ENCODE assay signal across 1 cellular context in the genomic region with DNA sequence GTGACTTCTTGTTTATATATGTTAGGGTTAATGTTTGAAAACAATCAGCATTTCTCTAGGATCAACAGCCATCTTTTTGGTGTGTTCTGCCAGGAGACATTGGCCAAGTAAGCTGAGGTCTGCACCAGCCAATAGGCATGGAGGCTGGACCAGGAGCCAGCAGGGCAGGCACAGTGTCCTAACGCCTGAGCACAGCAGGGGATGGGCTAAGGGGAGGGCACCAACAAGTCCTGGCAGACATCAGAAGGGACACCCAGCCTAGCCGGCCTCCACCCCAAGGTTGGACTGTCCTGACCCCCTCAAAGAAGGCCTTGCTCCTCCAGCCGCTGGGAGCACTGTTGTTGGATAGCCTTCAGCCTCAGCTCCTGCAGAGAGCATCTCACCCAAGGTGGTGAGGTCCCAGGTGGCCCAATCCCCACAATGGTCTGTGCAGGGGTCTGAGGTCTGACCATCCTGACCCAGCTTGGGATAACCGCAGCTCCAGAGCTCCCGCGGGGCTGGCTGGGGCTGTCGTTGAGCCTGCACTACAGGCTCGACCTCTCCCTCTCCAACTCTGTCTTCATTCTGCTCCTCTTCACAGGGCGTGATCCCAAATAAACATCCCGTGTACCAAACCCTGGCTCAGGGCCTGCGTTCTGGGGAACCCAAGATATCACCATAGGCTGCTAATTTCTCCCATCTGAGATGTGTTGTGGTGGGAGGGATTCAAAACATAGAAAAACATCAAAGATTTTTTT.
A peak's percentile ranks its signal among the peaks of the same experiment; 100 is the strongest.
TF ChIP-seq lines count a peak whose summit lies in the region.

No MANE protein-coding gene starts in this region.

TF ChIP-seq in HepG2, 621 proteins besides CTCF, POLR2A, EP300 and RAD21:
- TF ChIP-seq, protein P1, sequence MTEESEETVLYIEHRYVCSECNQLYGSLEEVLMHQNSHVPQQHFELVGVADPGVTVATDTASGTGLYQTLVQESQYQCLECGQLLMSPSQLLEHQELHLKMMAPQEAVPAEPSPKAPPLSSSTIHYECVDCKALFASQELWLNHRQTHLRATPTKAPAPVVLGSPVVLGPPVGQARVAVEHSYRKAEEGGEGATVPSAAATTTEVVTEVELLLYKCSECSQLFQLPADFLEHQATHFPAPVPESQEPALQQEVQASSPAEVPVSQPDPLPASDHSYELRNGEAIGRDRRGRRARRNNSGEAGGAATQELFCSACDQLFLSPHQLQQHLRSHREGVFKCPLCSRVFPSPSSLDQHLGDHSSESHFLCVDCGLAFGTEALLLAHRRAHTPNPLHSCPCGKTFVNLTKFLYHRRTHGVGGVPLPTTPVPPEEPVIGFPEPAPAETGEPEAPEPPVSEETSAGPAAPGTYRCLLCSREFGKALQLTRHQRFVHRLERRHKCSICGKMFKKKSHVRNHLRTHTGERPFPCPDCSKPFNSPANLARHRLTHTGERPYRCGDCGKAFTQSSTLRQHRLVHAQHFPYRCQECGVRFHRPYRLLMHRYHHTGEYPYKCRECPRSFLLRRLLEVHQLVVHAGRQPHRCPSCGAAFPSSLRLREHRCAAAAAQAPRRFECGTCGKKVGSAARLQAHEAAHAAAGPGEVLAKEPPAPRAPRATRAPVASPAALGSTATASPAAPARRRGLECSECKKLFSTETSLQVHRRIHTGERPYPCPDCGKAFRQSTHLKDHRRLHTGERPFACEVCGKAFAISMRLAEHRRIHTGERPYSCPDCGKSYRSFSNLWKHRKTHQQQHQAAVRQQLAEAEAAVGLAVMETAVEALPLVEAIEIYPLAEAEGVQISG (CRISPR knock-in tag; IDR thresholded peaks at IDR 0.05) = peak; percentile 41; the same call in 1 of the 2 replicates
- TF ChIP-seq RBM22 (optimal IDR thresholded peaks at IDR 0.05; ENCODE audit: low read length) = no peak
- no peak for TF ChIP-seq ZFYVE20 (CRISPR knock-in tag; IDR thresholded peaks at IDR 0.05; ENCODE audit: borderline replicate concordance, low read depth)
